ENCODE assay signal across 8 cellular contexts in genomic region chr9:105425817-105426433, GRCh38. TPM values are rescaled to one million over a fixed set of nuclear protein-coding genes. Genes with fewer than 3 reads are reported as not detected.
DNase-seq lines count a peak whose midpoint lies in the region; ATAC-seq and TF ChIP-seq lines count a peak whose summit lies in the region.

No MANE protein-coding gene starts in this region.

- no peak overlapping the region for H3K4me3 ChIP-seq in lung

- no peaks in the 10 kb centered on the region; the same call in 1 of the 2 replicates for H3K9me3 Mint-ChIP-seq in WTC11

- 86 to 88% methylated on average over 2 of the region's 2 CpGs for WGBS in lung, 2 donors

- CTCF ChIA-PET in WTC11 (lab: Charles Lee): interaction anchor here (0.5 kb wide), 1 partner anchor 233 kb away, joined by 3 read pairs; no protein-coding TSS in a partner anchor

- ATAC-seq in HG03196 (IDR thresholded peaks at IDR 0.05; ENCODE audit: unreplicated experiment) (peak; percentile 67), WTC11 (peak; percentile 53), lung (ENCODE audit: insufficient read depth, low FRiP score) (no peak)

- H3K9me3 ChIP-seq in lung (ENCODE audit: control insufficient read depth in 2 of 2, insufficient read depth in 1 of 2, low read length in 1 of 2): no peaks in the 10 kb centered on the region

- no peaks in the 10 kb centered on the region for H3K36me3 Mint-ChIP-seq in WTC11

- H3K4me1 Mint-ChIP-seq in WTC11: no peaks in the 10 kb centered on the region

- H3K27ac ChIP-seq in lung (ENCODE audit: low read depth in 1 of 2, low read length in 1 of 2): no peak overlapping the region

- H3K27me3 ChIP-seq in lung (ENCODE audit: control insufficient read depth, insufficient read depth): no peaks in the 10 kb centered on the region

- no peaks in the 10 kb centered on the region for H3K27me3 Mint-ChIP-seq in WTC11 (ENCODE audit: low read depth)

- H3K27ac Mint-ChIP-seq in WTC11: no peak overlapping the region

- no peaks in the 10 kb centered on the region for H3K4me1 ChIP-seq in lung (ENCODE audit: control insufficient read depth in 2 of 2, insufficient read depth in 2 of 2, low read length in 2 of 2)

- DNase-seq in NCI-H146 (lab: John Stamatoyannopoulos, UW) (peak; percentile 9), NCI-H146 treated with DMSO at 0.1 percent for 48 hours (lab: John Stamatoyannopoulos, UW; ENCODE audit: unreplicated experiment) (no peak), WTC11 (ENCODE audit: low spot score) (no peak), lung (ENCODE audit: low spot score) (no peak), EL (no peak), NCI-H128 (lab: John Stamatoyannopoulos, UW; ENCODE audit: unreplicated experiment) (no peak)
- DNase-seq in stimulated activated CD4-positive, alpha-beta T cell treated with anti-CD3 and anti-CD28 coated beads, Interleukin-12 subunit alpha, Interleukin-12 subunit beta, amount 100 ng/mL, for 4 hours: no peak

- POLR2A ChIA-PET in WTC11 (lab: Charles Lee): no interaction called here

- TF ChIP-seq CTCF in WTC11 (IDR thresholded peaks at IDR 0.05): peak; percentile 16; the same call in 1 of the 2 replicates
- TF ChIP-seq CTCF in lung (IDR thresholded peaks at IDR 0.05; ENCODE audit: control extremely low read depth, extremely low read depth): peak; percentile 12

- no peaks in the 10 kb centered on the region for H3K36me3 ChIP-seq in lung (ENCODE audit: control insufficient read depth in 2 of 2, insufficient read depth in 2 of 2, low read length in 2 of 2)

- no peak overlapping the region for H3K4me3 Mint-ChIP-seq in WTC11

TF ChIP-seq in WTC11, 78 proteins besides CTCF, POLR2A, EP300 and RAD21 (continues in another document):
- TF ChIP-seq NR1H2 (CRISPR knock-in tag; IDR thresholded peaks at IDR 0.05) (no peak), IRF1 (CRISPR knock-in tag; IDR thresholded peaks at IDR 0.05) (no peak), KAT7 (CRISPR knock-in tag; IDR thresholded peaks at IDR 0.05; ENCODE audit: borderline replicate concordance) (no peak), RORB (CRISPR knock-in tag; IDR thresholded peaks at IDR 0.05) (no peak), GRHL2 (CRISPR knock-in tag; IDR thresholded peaks at IDR 0.05; ENCODE audit: insufficient replicate concordance, severe bottlenecking) (no peak), ZNF671 (CRISPR knock-in tag; IDR thresholded peaks at IDR 0.05) (no peak), AFF4 (CRISPR knock-in tag; IDR thresholded peaks at IDR 0.05; ENCODE audit: borderline replicate concordance) (no peak), ZMAT4 (CRISPR knock-in tag; IDR thresholded peaks at IDR 0.05) (no peak), ZNF423 (CRISPR knock-in tag; IDR thresholded peaks at IDR 0.05) (no peak), NFYB (CRISPR knock-in tag; conservative IDR thresholded peaks at IDR 0.05; ENCODE audit: low read depth) (no peak)
- TF ChIP-seq, protein P1, sequence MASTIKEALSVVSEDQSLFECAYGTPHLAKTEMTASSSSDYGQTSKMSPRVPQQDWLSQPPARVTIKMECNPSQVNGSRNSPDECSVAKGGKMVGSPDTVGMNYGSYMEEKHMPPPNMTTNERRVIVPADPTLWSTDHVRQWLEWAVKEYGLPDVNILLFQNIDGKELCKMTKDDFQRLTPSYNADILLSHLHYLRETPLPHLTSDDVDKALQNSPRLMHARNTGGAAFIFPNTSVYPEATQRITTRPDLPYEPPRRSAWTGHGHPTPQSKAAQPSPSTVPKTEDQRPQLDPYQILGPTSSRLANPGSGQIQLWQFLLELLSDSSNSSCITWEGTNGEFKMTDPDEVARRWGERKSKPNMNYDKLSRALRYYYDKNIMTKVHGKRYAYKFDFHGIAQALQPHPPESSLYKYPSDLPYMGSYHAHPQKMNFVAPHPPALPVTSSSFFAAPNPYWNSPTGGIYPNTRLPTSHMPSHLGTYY (CRISPR knock-in tag; IDR thresholded peaks at IDR 0.05): no peak
- TF ChIP-seq, protein P2, sequence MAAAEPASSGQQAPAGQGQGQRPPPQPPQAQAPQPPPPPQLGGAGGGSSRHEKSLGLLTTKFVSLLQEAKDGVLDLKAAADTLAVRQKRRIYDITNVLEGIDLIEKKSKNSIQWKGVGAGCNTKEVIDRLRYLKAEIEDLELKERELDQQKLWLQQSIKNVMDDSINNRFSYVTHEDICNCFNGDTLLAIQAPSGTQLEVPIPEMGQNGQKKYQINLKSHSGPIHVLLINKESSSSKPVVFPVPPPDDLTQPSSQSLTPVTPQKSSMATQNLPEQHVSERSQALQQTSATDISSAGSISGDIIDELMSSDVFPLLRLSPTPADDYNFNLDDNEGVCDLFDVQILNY (CRISPR knock-in tag; IDR thresholded peaks at IDR 0.05): no peak
- TF ChIP-seq, protein P3, sequence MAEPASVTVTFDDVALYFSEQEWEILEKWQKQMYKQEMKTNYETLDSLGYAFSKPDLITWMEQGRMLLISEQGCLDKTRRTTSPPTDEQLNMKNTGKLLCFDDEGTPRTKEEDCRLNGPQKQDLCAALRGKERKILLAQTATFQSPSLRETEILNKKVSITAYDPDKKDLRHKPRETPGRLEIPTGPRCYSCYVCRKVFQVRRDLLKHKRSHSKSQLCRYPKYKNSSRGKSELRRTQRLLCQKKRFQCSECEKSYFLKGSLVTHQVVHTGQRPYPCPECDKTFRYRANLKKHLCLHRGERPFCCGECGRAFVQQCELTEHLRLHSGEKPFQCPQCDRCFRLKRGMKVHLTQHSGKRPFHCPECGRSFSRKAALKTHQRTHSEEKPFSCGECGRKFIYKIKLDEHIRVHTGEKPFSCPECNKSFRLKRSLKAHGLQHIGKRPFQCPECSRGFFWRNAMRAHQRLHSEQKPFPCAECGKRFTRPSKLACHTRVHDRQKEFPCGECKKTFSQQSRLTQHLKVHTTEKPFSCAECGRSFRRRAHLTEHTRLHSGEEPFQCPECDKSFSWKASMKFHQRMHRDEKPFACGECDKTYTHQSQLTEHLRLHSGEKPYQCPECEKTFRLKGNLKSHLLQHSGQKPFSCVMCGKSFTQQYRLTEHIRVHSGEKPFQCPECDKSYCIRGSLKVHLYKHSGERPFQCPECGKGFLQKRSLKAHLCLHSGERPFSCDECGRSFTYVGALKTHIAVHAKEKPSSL (CRISPR knock-in tag; conservative IDR thresholded peaks at IDR 0.05): no peak
- TF ChIP-seq, protein P4, sequence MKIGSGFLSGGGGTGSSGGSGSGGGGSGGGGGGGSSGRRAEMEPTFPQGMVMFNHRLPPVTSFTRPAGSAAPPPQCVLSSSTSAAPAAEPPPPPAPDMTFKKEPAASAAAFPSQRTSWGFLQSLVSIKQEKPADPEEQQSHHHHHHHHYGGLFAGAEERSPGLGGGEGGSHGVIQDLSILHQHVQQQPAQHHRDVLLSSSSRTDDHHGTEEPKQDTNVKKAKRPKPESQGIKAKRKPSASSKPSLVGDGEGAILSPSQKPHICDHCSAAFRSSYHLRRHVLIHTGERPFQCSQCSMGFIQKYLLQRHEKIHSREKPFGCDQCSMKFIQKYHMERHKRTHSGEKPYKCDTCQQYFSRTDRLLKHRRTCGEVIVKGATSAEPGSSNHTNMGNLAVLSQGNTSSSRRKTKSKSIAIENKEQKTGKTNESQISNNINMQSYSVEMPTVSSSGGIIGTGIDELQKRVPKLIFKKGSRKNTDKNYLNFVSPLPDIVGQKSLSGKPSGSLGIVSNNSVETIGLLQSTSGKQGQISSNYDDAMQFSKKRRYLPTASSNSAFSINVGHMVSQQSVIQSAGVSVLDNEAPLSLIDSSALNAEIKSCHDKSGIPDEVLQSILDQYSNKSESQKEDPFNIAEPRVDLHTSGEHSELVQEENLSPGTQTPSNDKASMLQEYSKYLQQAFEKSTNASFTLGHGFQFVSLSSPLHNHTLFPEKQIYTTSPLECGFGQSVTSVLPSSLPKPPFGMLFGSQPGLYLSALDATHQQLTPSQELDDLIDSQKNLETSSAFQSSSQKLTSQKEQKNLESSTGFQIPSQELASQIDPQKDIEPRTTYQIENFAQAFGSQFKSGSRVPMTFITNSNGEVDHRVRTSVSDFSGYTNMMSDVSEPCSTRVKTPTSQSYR (CRISPR knock-in tag; IDR thresholded peaks at IDR 0.05): no peak

RNA-seq across cellular contexts. Expression of gene FSD1L, which starts 21.9 kb away (rescaled TPM):
- total RNA-seq in WTC11 (2021) (4.5 to 5.3 TPM (median 4.6 TPM) in 3 replicates), lung (10 to 100 TPM in 1 of 2 donors, 1 to 10 TPM in 1; 8.7 to 18.8 TPM)
- polyA plus RNA-seq in lung: 1 to 10 TPM; 2.5 to 2.8 TPM
